In genomic region chr4:21512351-21512750, GRCh38 we compare ENCODE assay signal across 8 cellular contexts.
A peak's percentile ranks its signal among the peaks of the same experiment; 100 is the strongest.
DNase-seq lines count a peak whose midpoint lies in the region; ATAC-seq and TF ChIP-seq lines count a peak whose summit lies in the region.

No MANE protein-coding gene starts in this region.

- no peak overlapping the region for H3K4me2 ChIP-seq in DOHH2 (ENCODE audit: low read length)

- no peak overlapping the region for H3K27ac ChIP-seq in DOHH2 (ENCODE audit: low read depth, low read length)
- no peak overlapping the region for H3K27ac ChIP-seq in coronary artery

- no peaks in the 10 kb centered on the region for H3K79me2 ChIP-seq in DOHH2 (ENCODE audit: control insufficient read depth, low read length)

- no peaks in the 10 kb centered on the region for H3K9me3 ChIP-seq in DOHH2 (ENCODE audit: control insufficient read depth, insufficient read depth, low read length)

- DNase-seq in NCI-H146 (lab: John Stamatoyannopoulos, UW) (peak; percentile 23), amniotic stem cell (lab: John Stamatoyannopoulos, UW) (peak; percentile 13), left lobe of liver (ENCODE audit: low spot score) (no peak), coronary artery (ENCODE audit: low spot score) (no peak), HCEC 1CT (no peak)
- no peak for DNase-seq in stimulated activated naive CD4-positive, alpha-beta T cell treated with Interleukin-2 at 50 U/mL for 16 hours (lab: John Stamatoyannopoulos, UW)

- H4K20me1 ChIP-seq in DOHH2 (ENCODE audit: control insufficient read depth, insufficient read depth, low read depth, low read length) = no peaks in the 10 kb centered on the region

- no peaks in the 10 kb centered on the region for H3K27me3 ChIP-seq in DOHH2 (ENCODE audit: control insufficient read depth, low read length)

- no peaks in the 10 kb centered on the region for H3K36me3 ChIP-seq in DOHH2 (ENCODE audit: control insufficient read depth, low read length)

- no peaks in the 10 kb centered on the region for H3K9me2 ChIP-seq in DOHH2 (replicated peaks; ENCODE audit: control insufficient read depth, low read length)

- H3K4me3 ChIP-seq in DOHH2 (ENCODE audit: low read length) (no peak overlapping the region), coronary artery (no peak overlapping the region)

- H3F3A ChIP-seq in DOHH2 (ENCODE audit: control insufficient read depth, insufficient read depth) = no peaks in the 10 kb centered on the region

- ATAC-seq in left lobe of liver = peak; percentile 37
- ATAC-seq in HG03159 (IDR thresholded peaks at IDR 0.05; ENCODE audit: unreplicated experiment) = no peak

- no peaks in the 10 kb centered on the region for H3K4me1 ChIP-seq in DOHH2 (ENCODE audit: control insufficient read depth, low read length)

- TF ChIP-seq CTCF in DOHH2 (IDR thresholded peaks at IDR 0.05; ENCODE audit: low read depth, low read length, poor library complexity, severe bottlenecking) (peak; percentile 30), coronary artery (IDR thresholded peaks at IDR 0.05) (no peak)

Comparison
In these comparisons a context has a peak if more than half of its experiments do, and no peak if none do; other contexts are left out.
1. DNase-seq: peak in NCI-H146 (single experiment) and amniotic stem cell (single experiment); none in left lobe of liver (single experiment), stimulated activated naive CD4-positive, alpha-beta T cell treated with Interleukin-2 at 50 U/mL for 16 hours (single experiment), coronary artery (single experiment) and HCEC 1CT (single experiment).